1 cellular context compared by ENCODE assay signal in the genomic region with DNA sequence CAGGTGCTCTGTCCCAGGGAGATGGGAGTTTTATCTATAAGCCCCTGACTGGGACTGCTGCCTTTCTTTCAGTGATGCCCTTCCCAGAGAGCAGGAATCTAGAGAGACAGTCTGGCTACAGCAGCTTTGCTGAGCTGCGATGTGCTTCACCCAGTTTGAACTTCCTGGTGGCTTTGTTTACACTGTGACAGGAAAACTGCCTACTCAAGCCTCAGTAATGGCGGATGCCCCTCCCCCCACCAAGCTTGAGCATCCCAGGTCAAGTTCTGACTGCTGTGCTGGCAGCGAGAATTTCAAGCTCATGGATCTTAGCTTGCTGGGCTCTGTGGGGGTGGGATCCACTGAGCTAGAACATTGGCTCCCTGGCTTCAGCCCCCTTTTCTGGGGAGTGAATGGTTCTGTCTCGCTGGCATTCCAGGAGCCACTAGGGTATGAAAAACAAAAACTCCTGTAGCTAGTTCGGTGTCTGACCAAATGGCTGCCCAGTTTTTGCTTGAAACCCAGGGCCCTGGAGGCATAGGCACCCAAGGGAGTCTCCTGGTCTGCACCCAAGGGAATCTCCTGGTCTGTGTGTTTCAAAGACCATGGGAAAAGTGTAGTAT.
TF ChIP-seq lines count a peak whose summit lies in the region.

No MANE protein-coding gene starts in this region.

TF ChIP-seq in GM23338, 12 proteins besides CTCF, POLR2A, EP300 and RAD21 (continued from another document):
- TF ChIP-seq, protein P1, sequence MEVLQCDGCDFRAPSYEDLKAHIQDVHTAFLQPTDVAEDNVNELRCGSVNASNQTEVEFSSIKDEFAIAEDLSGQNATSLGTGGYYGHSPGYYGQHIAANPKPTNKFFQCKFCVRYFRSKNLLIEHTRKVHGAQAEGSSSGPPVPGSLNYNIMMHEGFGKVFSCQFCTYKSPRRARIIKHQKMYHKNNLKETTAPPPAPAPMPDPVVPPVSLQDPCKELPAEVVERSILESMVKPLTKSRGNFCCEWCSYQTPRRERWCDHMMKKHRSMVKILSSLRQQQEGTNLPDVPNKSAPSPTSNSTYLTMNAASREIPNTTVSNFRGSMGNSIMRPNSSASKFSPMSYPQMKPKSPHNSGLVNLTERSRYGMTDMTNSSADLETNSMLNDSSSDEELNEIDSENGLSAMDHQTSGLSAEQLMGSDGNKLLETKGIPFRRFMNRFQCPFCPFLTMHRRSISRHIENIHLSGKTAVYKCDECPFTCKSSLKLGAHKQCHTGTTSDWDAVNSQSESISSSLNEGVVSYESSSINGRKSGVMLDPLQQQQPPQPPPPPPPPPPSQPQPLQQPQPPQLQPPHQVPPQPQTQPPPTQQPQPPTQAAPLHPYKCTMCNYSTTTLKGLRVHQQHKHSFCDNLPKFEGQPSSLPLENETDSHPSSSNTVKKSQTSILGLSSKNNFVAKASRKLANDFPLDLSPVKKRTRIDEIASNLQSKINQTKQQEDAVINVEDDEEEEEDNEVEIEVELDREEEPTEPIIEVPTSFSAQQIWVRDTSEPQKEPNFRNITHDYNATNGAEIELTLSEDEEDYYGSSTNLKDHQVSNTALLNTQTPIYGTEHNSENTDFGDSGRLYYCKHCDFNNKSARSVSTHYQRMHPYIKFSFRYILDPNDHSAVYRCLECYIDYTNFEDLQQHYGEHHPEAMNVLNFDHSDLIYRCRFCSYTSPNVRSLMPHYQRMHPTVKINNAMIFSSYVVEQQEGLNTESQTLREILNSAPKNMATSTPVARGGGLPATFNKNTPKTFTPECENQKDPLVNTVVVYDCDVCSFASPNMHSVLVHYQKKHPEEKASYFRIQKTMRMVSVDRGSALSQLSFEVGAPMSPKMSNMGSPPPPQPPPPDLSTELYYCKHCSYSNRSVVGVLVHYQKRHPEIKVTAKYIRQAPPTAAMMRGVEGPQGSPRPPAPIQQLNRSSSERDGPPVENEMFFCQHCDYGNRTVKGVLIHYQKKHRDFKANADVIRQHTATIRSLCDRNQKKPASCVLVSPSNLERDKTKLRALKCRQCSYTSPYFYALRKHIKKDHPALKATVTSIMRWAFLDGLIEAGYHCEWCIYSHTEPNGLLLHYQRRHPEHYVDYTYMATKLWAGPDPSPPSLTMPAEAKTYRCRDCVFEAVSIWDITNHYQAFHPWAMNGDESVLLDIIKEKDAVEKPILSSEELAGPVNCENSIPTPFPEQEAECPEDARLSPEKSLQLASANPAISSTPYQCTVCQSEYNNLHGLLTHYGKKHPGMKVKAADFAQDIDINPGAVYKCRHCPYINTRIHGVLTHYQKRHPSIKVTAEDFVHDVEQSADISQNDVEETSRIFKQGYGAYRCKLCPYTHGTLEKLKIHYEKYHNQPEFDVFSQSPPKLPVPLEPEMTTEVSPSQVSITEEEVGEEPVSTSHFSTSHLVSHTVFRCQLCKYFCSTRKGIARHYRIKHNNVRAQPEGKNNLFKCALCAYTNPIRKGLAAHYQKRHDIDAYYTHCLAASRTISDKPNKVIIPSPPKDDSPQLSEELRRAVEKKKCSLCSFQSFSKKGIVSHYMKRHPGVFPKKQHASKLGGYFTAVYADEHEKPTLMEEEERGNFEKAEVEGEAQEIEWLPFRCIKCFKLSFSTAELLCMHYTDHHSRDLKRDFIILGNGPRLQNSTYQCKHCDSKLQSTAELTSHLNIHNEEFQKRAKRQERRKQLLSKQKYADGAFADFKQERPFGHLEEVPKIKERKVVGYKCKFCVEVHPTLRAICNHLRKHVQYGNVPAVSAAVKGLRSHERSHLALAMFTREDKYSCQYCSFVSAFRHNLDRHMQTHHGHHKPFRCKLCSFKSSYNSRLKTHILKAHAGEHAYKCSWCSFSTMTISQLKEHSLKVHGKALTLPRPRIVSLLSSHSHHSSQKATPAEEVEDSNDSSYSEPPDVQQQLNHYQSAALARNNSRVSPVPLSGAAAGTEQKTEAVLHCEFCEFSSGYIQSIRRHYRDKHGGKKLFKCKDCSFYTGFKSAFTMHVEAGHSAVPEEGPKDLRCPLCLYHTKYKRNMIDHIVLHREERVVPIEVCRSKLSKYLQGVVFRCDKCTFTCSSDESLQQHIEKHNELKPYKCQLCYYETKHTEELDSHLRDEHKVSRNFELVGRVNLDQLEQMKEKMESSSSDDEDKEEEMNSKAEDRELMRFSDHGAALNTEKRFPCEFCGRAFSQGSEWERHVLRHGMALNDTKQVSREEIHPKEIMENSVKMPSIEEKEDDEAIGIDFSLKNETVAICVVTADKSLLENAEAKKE (CRISPR knock-in tag; IDR thresholded peaks at IDR 0.05): no peak
